In the genomic region with DNA sequence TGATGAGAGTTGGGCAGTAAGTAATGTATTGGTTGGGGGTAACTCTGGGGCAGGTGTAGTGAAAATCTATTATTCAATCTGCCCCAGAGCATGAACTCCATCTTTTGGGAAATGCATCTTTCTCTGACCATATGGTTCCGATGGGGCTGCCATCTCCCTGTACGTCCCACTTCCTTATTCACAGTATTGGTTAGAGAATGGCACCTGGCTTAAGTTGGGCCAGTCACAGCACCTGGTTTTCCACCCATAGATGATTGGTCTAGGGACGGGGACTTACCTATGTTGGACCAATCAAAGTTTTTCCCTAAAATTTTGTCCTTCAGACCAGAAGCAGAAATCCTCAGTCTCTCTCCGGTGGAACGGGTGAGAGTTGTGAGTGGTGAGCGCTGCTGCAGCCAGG, we compare ENCODE assay signal across 11 cellular contexts. TPM values are rescaled to one million over a fixed set of nuclear protein-coding genes. Genes with fewer than 3 reads are reported as not detected.
DNase-seq lines count a peak whose midpoint lies in the region; ATAC-seq, FAIRE-seq and TF ChIP-seq lines count a peak whose summit lies in the region.
"Had no signal": no experiment of that assay in that cellular context is flagged by ENCODE, and none has a peak within 500 bp of the region (broad histone marks: within the 10 kb centered on the region; RNA-seq: fewer than 3 reads in every experiment).

No MANE protein-coding gene starts in this region.

- CTCF ChIA-PET in activated CD8-positive, alpha-beta T cell treated with anti-CD3 and anti-CD28 coated beads for 36 hours (lab: Charles Lee) = interaction anchor here (1.7 kb wide), 1 partner anchor 11 kb away, joined by 3 read pairs; no protein-coding TSS in a partner anchor

- peak; percentile 40 for FAIRE-seq in GM19239 (lab: Jason Lieb, UNC)

- intact Hi-C loops in activated CD8-positive, alpha-beta T cell treated with anti-CD3 and anti-CD28 coated beads for 36 hours (cut with micrococcal nuclease) = no loop called here
- intact Hi-C loops in gastrocnemius medialis (cut with DNase I; ENCODE audit: low total_unique reads) = loop anchor here (5.0 to 10.0 kb wide), 3 partner anchors 327 to 1637 kb away; a partner anchor contains a TSS

- no peaks in the 10 kb centered on the region for H3K36me3 ChIP-seq in gastrocnemius medialis
- H3K36me3 ChIP-seq: sigmoid colon had no signal

- no peaks in the 10 kb centered on the region for H3K9me3 Mint-ChIP-seq in activated CD8-positive, alpha-beta T cell treated with anti-CD3 and anti-CD28 coated beads for 36 hours
- no peaks in the 10 kb centered on the region for H3K9me3 Mint-ChIP-seq in memory B cell

- POLR2A ChIA-PET in activated CD8-positive, alpha-beta T cell treated with anti-CD3 and anti-CD28 coated beads for 36 hours (lab: Charles Lee) = interaction anchor here (1.8 kb wide), 1 partner anchor 31 kb away, joined by 4 read pairs; no protein-coding TSS in a partner anchor

- H3K4me1 ChIP-seq in gastrocnemius medialis = peaks cover 24 to 26% of the 10 kb centered on the region in 2 donors

- TF ChIP-seq POLR2A in gastrocnemius medialis (IDR thresholded peaks at IDR 0.05) = no peak

- H3K27me3 Mint-ChIP-seq in activated CD8-positive, alpha-beta T cell treated with anti-CD3 and anti-CD28 coated beads for 36 hours = no peaks in the 10 kb centered on the region
- no peaks in the 10 kb centered on the region for H3K27me3 Mint-ChIP-seq in memory B cell

- peaks cover 37% of the 10 kb centered on the region for H3K4me1 Mint-ChIP-seq in activated CD8-positive, alpha-beta T cell treated with anti-CD3 and anti-CD28 coated beads for 36 hours (ENCODE audit: low read depth)
- peaks cover 28% of the 10 kb centered on the region for H3K4me1 Mint-ChIP-seq in memory B cell

- DNase-seq in GM19239 (ENCODE audit: insufficient read length, low spot score) (no peak), memory B cell (ENCODE audit: low spot score in 2 of 2) (no peak), NCI-H748 (lab: John Stamatoyannopoulos, UW; ENCODE audit: unreplicated experiment) (no peak), islet precursor cell (no peak), gastrocnemius medialis (no peak)
- DNase-seq in activated CD8-positive, alpha-beta T cell treated with anti-CD3 and anti-CD28 coated beads for 36 hours = no peak
- DNase-seq: foreskin fibroblast, NCI-H446 treated with DMSO at 0.1 percent for 48 hours, sigmoid colon had no signal

- TF ChIP-seq CTCF in C4-2B (conservative IDR thresholded peaks at IDR 0.05) = no peak
- no peak for TF ChIP-seq CTCF in activated CD8-positive, alpha-beta T cell treated with anti-CD3 and anti-CD28 coated beads for 36 hours (IDR thresholded peaks at IDR 0.05)
- no peak for TF ChIP-seq CTCF in gastrocnemius medialis (IDR thresholded peaks at IDR 0.05 in 4 of 5, conservative IDR thresholded peaks at IDR 0.05 in 1 of 5)

- in situ Hi-C loops in gastrocnemius medialis (cut with MboI; ENCODE audit: low sequenced_read_pairs in 4 of 4) = loop anchor here in 2 of 4 donors (10.0 kb wide), 2 partner anchors 53 to 93 kb away; no protein-coding TSS in a partner anchor

- H3K4me3 Mint-ChIP-seq in activated CD8-positive, alpha-beta T cell treated with anti-CD3 and anti-CD28 coated beads for 36 hours = peak overlapping the region; percentile 98
- peak overlapping the region; percentile 98 for H3K4me3 Mint-ChIP-seq in memory B cell

- no peak for ATAC-seq in activated CD8-positive, alpha-beta T cell treated with anti-CD3 and anti-CD28 coated beads for 36 hours
- ATAC-seq in memory B cell (ENCODE audit: low read depth) (no peak), GM18867 (IDR thresholded peaks at IDR 0.05; ENCODE audit: unreplicated experiment) (no peak), gastrocnemius medialis (no peak)

- H3K27ac Mint-ChIP-seq in activated CD8-positive, alpha-beta T cell treated with anti-CD3 and anti-CD28 coated beads for 36 hours = peak overlapping the region; percentile 42
- H3K27ac Mint-ChIP-seq in memory B cell = no peak overlapping the region

- H3K9me3 ChIP-seq in gastrocnemius medialis = no peaks in the 10 kb centered on the region
- H3K9me3 ChIP-seq: sigmoid colon had no signal

- H3K27me3 ChIP-seq in gastrocnemius medialis = no peaks in the 10 kb centered on the region
- H3K27me3 ChIP-seq: sigmoid colon had no signal

- peaks cover 32% of the 10 kb centered on the region for H3K36me3 Mint-ChIP-seq in activated CD8-positive, alpha-beta T cell treated with anti-CD3 and anti-CD28 coated beads for 36 hours (ENCODE audit: low read depth)
- H3K36me3 Mint-ChIP-seq in memory B cell = no peaks in the 10 kb centered on the region

- H3K27ac ChIP-seq in C4-2B (peak overlapping the region; percentile 87; the same call in 1 of the 2 replicates), gastrocnemius medialis (no peak overlapping the region)

- H3K4me3 ChIP-seq in gastrocnemius medialis = no peak overlapping the region

RNA-seq across cellular contexts. Expression of a gene that starts 2.2 kb away (rescaled TPM):
- 100 to 1,000 TPM; 151 to 153 TPM for total RNA-seq in activated CD8-positive, alpha-beta T cell treated with anti-CD3 and anti-CD28 coated beads for 36 hours
- total RNA-seq in gastrocnemius medialis = 100 to 1,000 TPM in 2 of 4 donors, 10 to 100 TPM in 2; 69.0 to 119 (median 93.1) TPM
